ENCODE assay signal across 8 cellular contexts in genomic region chr17:81429353-81429774, GRCh38. TPM values are rescaled to one million over a fixed set of nuclear protein-coding genes. Genes with fewer than 3 reads are reported as not detected.
DNase-seq lines count a peak whose midpoint lies in the region; TF ChIP-seq lines count a peak whose summit lies in the region.

No MANE protein-coding gene starts in this region.

- TF ChIP-seq POLR2A in uterus (IDR thresholded peaks at IDR 0.05): no peak

- intact Hi-C loops in uterus (cut with DNase I; ENCODE audit: low total_unique reads): no loop called here

- H3K27ac ChIP-seq in uterus: peak overlapping the region in 1 of 2 donors; percentile 17

- H3K36me3 ChIP-seq in uterus: no peaks in the 10 kb centered on the region

- H3K4me3 ChIP-seq in uterus: no peak overlapping the region

- TF ChIP-seq CTCF in uterus (IDR thresholded peaks at IDR 0.05) (no peak), GM13976 (IDR thresholded peaks at IDR 0.05; ENCODE audit: borderline replicate concordance, control extremely low read depth, extremely low read depth, insufficient read depth, missing control alignments) (no peak)

- DNase-seq in COLO668 (lab: John Stamatoyannopoulos, UW; ENCODE audit: unreplicated experiment) (peak; percentile 68), NCI-H128 (lab: John Stamatoyannopoulos, UW; ENCODE audit: unreplicated experiment) (peak; percentile 51), astrocyte of the hippocampus (ENCODE audit: low read depth, low spot score) (peak; percentile 93), kidney glomerular epithelial cell (lab: John Stamatoyannopoulos, UW) (peak; percentile 29), uterus (peak; percentile 78 to 88), UCSD-AML1 (lab: John Stamatoyannopoulos, UW; ENCODE audit: unreplicated experiment) (no peak), GM19240 (ENCODE audit: insufficient read length, low spot score) (no peak), GM13976 (ENCODE audit: low spot score) (no peak)

- H3K4me1 ChIP-seq in uterus: peaks cover 7 to 25% of the 10 kb centered on the region in 2 donors

- in situ Hi-C loops in GM13976 (cut with MboI; ENCODE audit: low sequenced_read_pairs, unreplicated experiment): no loop called here

- H3K9me3 ChIP-seq in uterus: no peaks in the 10 kb centered on the region

- no peaks in the 10 kb centered on the region for H3K27me3 ChIP-seq in uterus

RNA-seq across cellular contexts. Expression of gene BAHCC1, which starts 34.1 kb away (rescaled TPM):
- total RNA-seq in uterus: 10 to 100 TPM in 2 of 4 donors, 1 to 10 TPM in 2; 1.5 to 34.1 (median 8.5) TPM

Comparison
In these comparisons a context has a peak if more than half of its experiments do, and no peak if none do; other contexts are left out.
1. DNase-seq: peak in COLO668 (single experiment), NCI-H128 (single experiment), astrocyte of the hippocampus (single experiment), kidney glomerular epithelial cell (single experiment) and uterus (2 of 2); none in UCSD-AML1 (single experiment), GM19240 (single experiment) and GM13976 (single experiment).